Comparison of ENCODE assay signal across 9 cellular contexts in genomic region chr4:11429646-11430045, GRCh38. TPM values are rescaled to one million over a fixed set of nuclear protein-coding genes. Genes with fewer than 3 reads are reported as not detected.
A peak's percentile ranks its signal among the peaks of the same experiment; 100 is the strongest.
DNase-seq lines count a peak whose midpoint lies in the region; ATAC-seq and TF ChIP-seq lines count a peak whose summit lies in the region.
"Had no signal": no experiment of that assay in that cellular context is flagged by ENCODE, and none has a peak within 500 bp of the region (broad histone marks: within the 10 kb centered on the region; RNA-seq: fewer than 3 reads in every experiment).

No MANE protein-coding gene starts in this region.

- H3K27me3 ChIP-seq in naive thymus-derived CD4-positive, alpha-beta T cell (ENCODE audit: control insufficient read depth in 2 of 2, insufficient read depth in 2 of 2, low read length in 2 of 2) = no peaks in the 10 kb centered on the region
- peaks cover 19% of the 10 kb centered on the region for H3K27me3 ChIP-seq in effector memory CD4-positive, alpha-beta T cell (replicated peaks; ENCODE audit: control insufficient read depth, insufficient read depth, low read length, poor library complexity, severe bottlenecking)

- no peak for ATAC-seq in effector memory CD8-positive, alpha-beta T cell (replicated peaks)
- no peak for ATAC-seq in naive thymus-derived CD4-positive, alpha-beta T cell
- no peak for ATAC-seq in HG03378 (IDR thresholded peaks at IDR 0.05; ENCODE audit: unreplicated experiment)

- H3K27ac ChIP-seq in naive thymus-derived CD4-positive, alpha-beta T cell (ENCODE audit: low read depth, low read length) = no peak overlapping the region
- H3K27ac ChIP-seq in effector memory CD4-positive, alpha-beta T cell (ENCODE audit: insufficient read depth, low read length, poor library complexity, severe bottlenecking) = no peak overlapping the region

- peak overlapping the region; percentile 81 to 95 for H3K4me3 Mint-ChIP-seq in CD14-positive monocyte
- peak overlapping the region; percentile 63 to 76 for H3K4me3 Mint-ChIP-seq in effector memory CD8-positive, alpha-beta T cell
- peak overlapping the region in 9 of 10 donors; percentile 69 to 84 (median 79) for H3K4me3 Mint-ChIP-seq in naive thymus-derived CD4-positive, alpha-beta T cell

- H3K36me3 Mint-ChIP-seq in CD14-positive monocyte = peaks cover 4 to 9% of the 10 kb centered on the region in 2 donors
- H3K36me3 Mint-ChIP-seq in effector memory CD8-positive, alpha-beta T cell (ENCODE audit: insufficient read depth) = no peaks in the 10 kb centered on the region
- H3K36me3 Mint-ChIP-seq in naive thymus-derived CD4-positive, alpha-beta T cell = no peaks in the 10 kb centered on the region

- H3K27me3 Mint-ChIP-seq in CD14-positive monocyte (ENCODE audit: low read depth in 3 of 3) = peaks cover 42 to 62% (median 46%) of the 10 kb centered on the region in 3 donors
- peaks cover 36 to 50% of the 10 kb centered on the region in 2 donors for H3K27me3 Mint-ChIP-seq in effector memory CD8-positive, alpha-beta T cell
- H3K27me3 Mint-ChIP-seq in naive thymus-derived CD4-positive, alpha-beta T cell = peaks cover 18 to 74% (median 32%) of the 10 kb centered on the region in 5 donors

- POLR2A ChIA-PET in naive thymus-derived CD4-positive, alpha-beta T cell (lab: Charles Lee) = no interaction called here

- no peaks in the 10 kb centered on the region for H3K9me3 ChIP-seq in naive thymus-derived CD4-positive, alpha-beta T cell (ENCODE audit: control insufficient read depth in 2 of 3, low read length in 3 of 3)
- H3K9me3 ChIP-seq in effector memory CD4-positive, alpha-beta T cell (ENCODE audit: control insufficient read depth, low read length) = no peaks in the 10 kb centered on the region

- no peak for DNase-seq in CD14-positive monocyte (ENCODE audit: low spot score)
- peak; percentile 33 for DNase-seq in LoVo (ENCODE audit: low spot score)
- DNase-seq in effector memory CD8-positive, alpha-beta T cell = no peak
- DNase-seq in naive thymus-derived CD4-positive, alpha-beta T cell = no peak
- DNase-seq in NCI-H2081 treated with DMSO at 0.1 percent for 48 hours (lab: John Stamatoyannopoulos, UW) = no peak
- no peak for DNase-seq in ecto neural progenitor cell (ENCODE audit: low spot score)
- DNase-seq in effector memory CD4-positive, alpha-beta T cell = no peak
- DNase-seq: DND-41 had no signal

- peaks cover 0 to 8% of the 10 kb centered on the region in 2 donors for H3K4me1 ChIP-seq in naive thymus-derived CD4-positive, alpha-beta T cell (ENCODE audit: control insufficient read depth in 2 of 2, insufficient read depth in 2 of 2, low read length in 2 of 2)
- peaks cover 17% of the 10 kb centered on the region for H3K4me1 ChIP-seq in effector memory CD4-positive, alpha-beta T cell (ENCODE audit: control insufficient read depth, insufficient read depth, low read length, poor library complexity, severe bottlenecking)

- H3K27ac Mint-ChIP-seq in CD14-positive monocyte = no peak overlapping the region
- peak overlapping the region in 1 of 2 donors; percentile 68 for H3K27ac Mint-ChIP-seq in effector memory CD8-positive, alpha-beta T cell
- no peak overlapping the region for H3K27ac Mint-ChIP-seq in naive thymus-derived CD4-positive, alpha-beta T cell

- H3K4me3 ChIP-seq in naive thymus-derived CD4-positive, alpha-beta T cell (ENCODE audit: low read length) = no peak overlapping the region
- no peak overlapping the region for H3K4me3 ChIP-seq in effector memory CD4-positive, alpha-beta T cell (ENCODE audit: insufficient read depth, low read depth, low read length, poor library complexity, severe bottlenecking)

- CTCF ChIA-PET in naive thymus-derived CD4-positive, alpha-beta T cell (lab: Charles Lee) = interaction anchor here (0.5 to 0.7 kb wide), 2 partner anchors 24 to 277 kb away, joined by 3 to 6 read pairs; no protein-coding TSS in a partner anchor

- no peaks in the 10 kb centered on the region for H3K36me3 ChIP-seq in naive thymus-derived CD4-positive, alpha-beta T cell (ENCODE audit: control insufficient read depth in 2 of 3, insufficient read depth in 3 of 3, low read length in 3 of 3)
- no peaks in the 10 kb centered on the region for H3K36me3 ChIP-seq in effector memory CD4-positive, alpha-beta T cell (ENCODE audit: control insufficient read depth, insufficient read depth, low read length)

- TF ChIP-seq CTCF in CD14-positive monocyte (IDR thresholded peaks at IDR 0.05) = no peak

- peaks cover 0 to 14% (median 5%) of the 10 kb centered on the region in 7 donors for H3K9me3 Mint-ChIP-seq in CD14-positive monocyte
- no peaks in the 10 kb centered on the region for H3K9me3 Mint-ChIP-seq in effector memory CD8-positive, alpha-beta T cell
- H3K9me3 Mint-ChIP-seq in naive thymus-derived CD4-positive, alpha-beta T cell = no peaks in the 10 kb centered on the region

- H3K4me1 Mint-ChIP-seq in CD14-positive monocyte = peaks cover 21% of the 10 kb centered on the region
- peaks cover 0 to 14% of the 10 kb centered on the region in 2 donors for H3K4me1 Mint-ChIP-seq in effector memory CD8-positive, alpha-beta T cell (ENCODE audit: low read depth in 2 of 2)
- peaks cover 8 to 23% (median 14%) of the 10 kb centered on the region in 7 donors for H3K4me1 Mint-ChIP-seq in naive thymus-derived CD4-positive, alpha-beta T cell

- intact Hi-C loops in CD14-positive monocyte (cut with micrococcal nuclease) = loop anchor here in 1 of 2 donors (10.0 kb wide), 3 partner anchors 75 to 875 kb away; no protein-coding TSS in a partner anchor
- intact Hi-C loops in naive thymus-derived CD4-positive, alpha-beta T cell (cut with micrococcal nuclease) = loop anchor here (5.0 to 10.0 kb wide), 3 partner anchors 43 to 1205 kb away; no protein-coding TSS in a partner anchor

RNA-seq across cellular contexts. Expression of gene HS3ST1, which starts 1.0 kb away (rescaled TPM):
- polyA plus RNA-seq in CD14-positive monocyte = under 1 TPM in 1 of 2 donors, not detected in 1; 0.02 TPM
- total RNA-seq in naive thymus-derived CD4-positive, alpha-beta T cell = under 1 TPM in 4 of 5 experiments, not detected in 1; 0.32 to 0.95 (median 0.63) TPM
- not detected for polyA plus RNA-seq in naive thymus-derived CD4-positive, alpha-beta T cell
